In genomic region chr1:115069626-115070308, GRCh38 we compare ENCODE assay signal across 16 cellular contexts. TPM values are rescaled to one million over a fixed set of nuclear protein-coding genes. Genes with fewer than 3 reads are reported as not detected.
DNase-seq lines count a peak whose midpoint lies in the region; ATAC-seq, FAIRE-seq and TF ChIP-seq lines count a peak whose summit lies in the region.
"Had no signal": no experiment of that assay in that cellular context is flagged by ENCODE, and none has a peak within 500 bp of the region (broad histone marks: within the 10 kb centered on the region; RNA-seq: fewer than 3 reads in every experiment).

No MANE protein-coding gene starts in this region.

- H3K27ac ChIP-seq in astrocyte (ENCODE audit: low read depth, low read length) (peak overlapping the region; percentile 79), stomach smooth muscle (ENCODE audit: low read length) (peak overlapping the region; percentile 88), upper lobe of left lung (no peak overlapping the region)

- WGBS in upper lobe of left lung, 2 donors = 77 to 79% methylated on average over 7 of the region's 7 CpGs

- peaks cover 2% of the 10 kb centered on the region for H3K9me3 Mint-ChIP-seq in astrocyte (ENCODE audit: unreplicated experiment)
- H3K9me3 Mint-ChIP-seq: activated CD4-positive, alpha-beta T cell treated with anti-CD3 and anti-CD28 coated beads, Interleukin-2, amount 10 ng/mL, durations not matched to agents 24 days and 14 days; activated T-cell treated with anti-CD3 and anti-CD28 coated beads, Interleukin-2, amount 50 U/mL, for 24 hours had no signal

- peak overlapping the region; percentile 14 for H3K4me2 ChIP-seq in astrocyte (ENCODE audit: low read length)

- H3K36me3 ChIP-seq in astrocyte (ENCODE audit: insufficient read depth, low read length) = no peaks in the 10 kb centered on the region
- H3K36me3 ChIP-seq in stomach smooth muscle (ENCODE audit: control insufficient read depth in 2 of 2, insufficient read depth in 2 of 2, low read length in 2 of 2) = peaks cover 2 to 5% of the 10 kb centered on the region in 2 donors
- H3K36me3 ChIP-seq in upper lobe of left lung = no peaks in the 10 kb centered on the region
- H3K36me3 ChIP-seq: MG63 had no signal

- no peak overlapping the region for H3K27ac Mint-ChIP-seq in astrocyte (ENCODE audit: unreplicated experiment)
- H3K27ac Mint-ChIP-seq: activated CD4-positive, alpha-beta T cell treated with anti-CD3 and anti-CD28 coated beads, Interleukin-2, amount 10 ng/mL, durations not matched to agents 24 days and 14 days; activated T-cell treated with anti-CD3 and anti-CD28 coated beads, Interleukin-2, amount 50 U/mL, for 24 hours had no signal

- H3K4me1 ChIP-seq in astrocyte (ENCODE audit: insufficient read depth, low read length) (peaks cover 34% of the 10 kb centered on the region), stomach smooth muscle (ENCODE audit: control insufficient read depth, insufficient read depth, low read length) (peaks cover 59% of the 10 kb centered on the region), upper lobe of left lung (peaks cover 0 to 16% (median 4%) of the 10 kb centered on the region in 4 donors)

- H3K27me3 Mint-ChIP-seq in astrocyte (ENCODE audit: low read depth, unreplicated experiment) = no peaks in the 10 kb centered on the region
- H3K27me3 Mint-ChIP-seq: activated T-cell treated with anti-CD3 and anti-CD28 coated beads, Interleukin-2, amount 50 U/mL, for 24 hours had no signal

- no peak for TF ChIP-seq EP300 in upper lobe of left lung (IDR thresholded peaks at IDR 0.05)

- no peaks in the 10 kb centered on the region for H3K9me3 ChIP-seq in astrocyte (ENCODE audit: insufficient read depth, low read depth, low read length)
- H3K9me3 ChIP-seq in stomach smooth muscle (ENCODE audit: control insufficient read depth in 2 of 2, low read length in 2 of 2) = no peaks in the 10 kb centered on the region
- H3K9me3 ChIP-seq in upper lobe of left lung = no peaks in the 10 kb centered on the region
- H3K9me3 ChIP-seq: MG63 had no signal

- H3K36me3 Mint-ChIP-seq in astrocyte (ENCODE audit: low read depth, unreplicated experiment) = peaks cover 14% of the 10 kb centered on the region

- TF ChIP-seq CTCF in astrocyte (IDR thresholded peaks at IDR 0.05; ENCODE audit: insufficient read depth, low read depth, low read length) = no peak
- TF ChIP-seq CTCF in upper lobe of left lung (IDR thresholded peaks at IDR 0.05) = no peak

- H3K27me3 ChIP-seq in astrocyte (ENCODE audit: insufficient read depth, low read length) (no peaks in the 10 kb centered on the region), stomach smooth muscle (ENCODE audit: control insufficient read depth in 1 of 2, insufficient read depth in 2 of 2, low read length in 2 of 2) (no peaks in the 10 kb centered on the region), upper lobe of left lung (no peaks in the 10 kb centered on the region)
- H3K27me3 ChIP-seq: MG63 had no signal

- no peak for TF ChIP-seq POLR2A in upper lobe of left lung (IDR thresholded peaks at IDR 0.05)

- ATAC-seq in upper lobe of left lung (ENCODE audit: low FRiP score in 2 of 2) (no peak), GM21360 (IDR thresholded peaks at IDR 0.05; ENCODE audit: unreplicated experiment) (no peak)
- ATAC-seq: GM12878 had no signal

- H3K79me2 ChIP-seq in astrocyte (ENCODE audit: insufficient read depth, low read length) = no peaks in the 10 kb centered on the region

- H3K4me3 ChIP-seq in astrocyte (ENCODE audit: insufficient read depth, low read depth, low read length) = no peak overlapping the region
- H3K4me3 ChIP-seq in stomach smooth muscle (ENCODE audit: low read length in 2 of 2) = no peak overlapping the region
- H3K4me3 ChIP-seq in upper lobe of left lung = no peak overlapping the region
- H3K4me3 ChIP-seq: GM12878, MG63 had no signal

- FAIRE-seq in astrocyte (lab: Jason Lieb, UNC) = peak; percentile 68
- FAIRE-seq: GM12878 had no signal

- H2AFZ ChIP-seq in astrocyte (ENCODE audit: low read depth, low read length) = no peak overlapping the region

- no peak overlapping the region for H3K4me3 Mint-ChIP-seq in astrocyte (ENCODE audit: unreplicated experiment)
- H3K4me3 Mint-ChIP-seq: activated CD4-positive, alpha-beta T cell treated with anti-CD3 and anti-CD28 coated beads, Interleukin-2, amount 10 ng/mL, durations not matched to agents 24 days and 14 days; activated T-cell treated with anti-CD3 and anti-CD28 coated beads, Interleukin-2, amount 50 U/mL, for 24 hours had no signal

- H3K4me1 Mint-ChIP-seq in astrocyte (ENCODE audit: low read depth, unreplicated experiment) = peaks cover 34% of the 10 kb centered on the region

- DNase-seq in HT-29 (ENCODE audit: low spot score) (peak; percentile 58), astrocyte (ENCODE audit: low read depth) (peak; percentile 79), iris pigment epithelial cell (ENCODE audit: low read depth) (peak; percentile 54), NCI-H2171 (lab: John Stamatoyannopoulos, UW) (no peak), upper lobe of left lung (no peak), NCI-H82 (lab: John Stamatoyannopoulos, UW) (no peak)
- DNase-seq: activated CD4-positive, alpha-beta T cell treated with anti-CD3 and anti-CD28 coated beads, Interleukin-2, amount 10 ng/mL, durations not matched to agents 24 days and 14 days; activated T-cell treated with anti-CD3 and anti-CD28 coated beads, Interleukin-2, amount 50 U/mL, for 24 hours; NCI-H2081 had no signal

- no peaks in the 10 kb centered on the region for H4K20me1 ChIP-seq in astrocyte (ENCODE audit: insufficient read depth, low read length)

- H3K9ac ChIP-seq in astrocyte (ENCODE audit: low read length) (peak overlapping the region; percentile 24), stomach smooth muscle (ENCODE audit: low read length in 2 of 2) (peak overlapping the region in 1 of 2 donors; percentile 21)

RNA-seq across cellular contexts. Expression of gene TSPAN2, which starts 19.5 kb away (rescaled TPM):
- total RNA-seq in HT-29 (2014; rRNA removed; shearing (Covaris generic)) = 0.05 and 0.23 TPM in 2 replicates
- 23.7 and 32.8 TPM in 2 replicates for total RNA-seq in astrocyte
- 10 to 100 TPM in 1 of 6 donors, 1 to 10 TPM in 5; 1.7 to 13.7 (median 4.5) TPM for total RNA-seq in upper lobe of left lung

RNA-seq across cellular contexts. Expression of gene TSHB, which starts 40.1 kb away (rescaled TPM):
- not detected in 2 replicates for total RNA-seq in HT-29 (2014; rRNA removed; shearing (Covaris generic))
- total RNA-seq in astrocyte (not detected in 2 replicates), upper lobe of left lung (not detected)
- total RNA-seq: activated CD4-positive, alpha-beta T cell treated with anti-CD3 and anti-CD28 coated beads, Interleukin-2, amount 10 ng/mL, durations not matched to agents 24 days and 14 days; fibroblast of villous mesenchyme; GM12878; mesenteric fat pad; pulmonary artery endothelial cell had no signal

Comparison
In these comparisons a context has a peak if more than half of its experiments do, and no peak if none do; other contexts are left out.
1. DNase-seq: peak in HT-29 (single experiment), astrocyte (single experiment) and iris pigment epithelial cell (single experiment); none in NCI-H2171 (single experiment), upper lobe of left lung (0 of 2) and NCI-H82 (single experiment).
2. H3K27ac ChIP-seq: peak in astrocyte (single experiment) and stomach smooth muscle (single experiment); none in upper lobe of left lung (0 of 4).